ENCODE assay signal across 18 cellular contexts in the genomic region with DNA sequence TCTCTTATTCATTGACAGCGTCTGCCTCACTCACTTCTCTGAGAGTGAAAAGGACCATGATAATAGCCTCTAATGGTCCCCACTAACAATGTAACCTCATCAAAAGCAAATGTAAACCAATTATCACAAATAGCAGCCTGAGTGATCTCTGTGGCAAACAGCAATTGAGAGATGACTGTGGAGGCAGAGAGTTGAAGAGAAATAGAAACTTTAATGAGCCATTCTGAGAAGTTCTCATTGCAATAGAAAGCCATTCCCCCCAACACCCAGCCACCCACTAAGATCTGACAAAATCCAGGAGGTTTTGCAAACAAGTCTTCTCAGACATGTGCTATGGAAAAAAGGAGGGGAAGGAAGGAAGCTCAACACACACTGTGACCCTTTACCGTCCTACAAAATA. TPM values are rescaled to one million over a fixed set of nuclear protein-coding genes. Genes with fewer than 3 reads are reported as not detected.
DNase-seq lines count a peak whose midpoint lies in the region; ATAC-seq and TF ChIP-seq lines count a peak whose summit lies in the region.
"Had no signal": no experiment of that assay in that cellular context is flagged by ENCODE, and none has a peak within 500 bp of the region (broad histone marks: within the 10 kb centered on the region; RNA-seq: fewer than 3 reads in every experiment).

No MANE protein-coding gene starts in this region.

- intact Hi-C loops in esophagus squamous epithelium (cut with DNase I) = no loop called here

- H3K27ac ChIP-seq in temporal lobe (ENCODE audit: low read depth, low read length) (peak overlapping the region; percentile 10), esophagus squamous epithelium (no peak overlapping the region)
- H3K27ac ChIP-seq: 22Rv1, GM23248, SK-N-MC had no signal

- no peaks in the 10 kb centered on the region for H3K4me1 ChIP-seq in esophagus squamous epithelium

- no peaks in the 10 kb centered on the region for H3K27me3 ChIP-seq in esophagus squamous epithelium

- no peaks in the 10 kb centered on the region for H3K36me3 ChIP-seq in esophagus squamous epithelium

- no peak for TF ChIP-seq POLR2A in esophagus squamous epithelium (IDR thresholded peaks at IDR 0.05)

- TF ChIP-seq CTCF in esophagus squamous epithelium (IDR thresholded peaks at IDR 0.05) = no peak

- WGBS in esophagus squamous epithelium, 2 donors = 73 to 81% methylated on average over 2 of the region's 2 CpGs

- ATAC-seq in GM21723 (IDR thresholded peaks at IDR 0.05; ENCODE audit: unreplicated experiment) = no peak
- ATAC-seq: T-cell had no signal

- peak; percentile 7 for DNase-seq in DMS153 (lab: John Stamatoyannopoulos, UW)
- no peak for DNase-seq in DMS153 treated with DMSO at 0.1 percent for 48 hours (lab: John Stamatoyannopoulos, UW; ENCODE audit: unreplicated experiment)
- peak; percentile 80 for DNase-seq in NCI-H146 (lab: John Stamatoyannopoulos, UW)
- peak; percentile 41 for DNase-seq in NCI-H82 (lab: John Stamatoyannopoulos, UW)
- DNase-seq in Ammon's horn (ENCODE audit: low spot score) = no peak
- DNase-seq in esophagus squamous epithelium (lab: John Stamatoyannopoulos, UW) = no peak
- DNase-seq: C1 segment of cervical spinal cord, DMS53, GM23248, KG1, NCI-H1048, T-cell, T1000 had no signal

- no peak overlapping the region for H3K4me3 ChIP-seq in esophagus squamous epithelium
- H3K4me3 ChIP-seq: GM23248, SK-N-MC had no signal

- H3K9me3 ChIP-seq in esophagus squamous epithelium = no peaks in the 10 kb centered on the region

RNA-seq across cellular contexts. Expression of gene RNF148, which starts 44.2 kb away (rescaled TPM):
- total RNA-seq in temporal lobe (0.25 TPM), esophagus squamous epithelium (1 to 10 TPM in 1 of 4 donors, not detected in 3; 1.5 TPM)
- total RNA-seq: GM23248, M059J, T-cell had no signal

RNA-seq across cellular contexts. Expression of gene RNF133, which starts 48.0 kb away (rescaled TPM):
- total RNA-seq in temporal lobe = 0.25 TPM
- under 1 TPM in 2 of 4 donors, not detected in 2; 0.40 to 0.57 TPM for total RNA-seq in esophagus squamous epithelium
- total RNA-seq: GM23248, T-cell had no signal

Comparison
In these comparisons a context has a peak if more than half of its experiments do, and no peak if none do; other contexts are left out.
1. DNase-seq: peak in DMS153 (single experiment), NCI-H146 (single experiment) and NCI-H82 (single experiment); none in DMS153 treated with DMSO at 0.1 percent for 48 hours (single experiment), Ammon's horn (single experiment) and esophagus squamous epithelium (single experiment).